In genomic region chr20:25195014-25195961, GRCh38 we compare ENCODE assay signal across 8 cellular contexts. TPM values are rescaled to one million over a fixed set of nuclear protein-coding genes. Genes with fewer than 3 reads are reported as not detected.
A peak's percentile ranks its signal among the peaks of the same experiment; 100 is the strongest.
DNase-seq lines count a peak whose midpoint lies in the region; ATAC-seq, FAIRE-seq and TF ChIP-seq lines count a peak whose summit lies in the region.

TSS of gene ENTPD6 (plus strand) at chr20:25195712. CDS start at chr20:25206537, 10,825 bp downstream.

- WGBS in pancreas, 2 donors = 7 to 17% methylated on average over 31 to 75 of the region's 75 CpGs
- WGBS in thyroid gland, 2 donors = 17 to 21% methylated on average over 24 to 26 of the region's 75 CpGs

- H3K4me3 ChIP-seq in pancreas (peak within 1 kb of the TSS; percentile 75 to 99 (median 94)), thyroid gland (replicated peaks in 1 of 3) (peak within 1 kb of the TSS; percentile 83 to 90 (median 84))

- H3K36me3 ChIP-seq in pancreas = no peaks in the 10 kb centered on the region
- no peaks in the 10 kb centered on the region for H3K36me3 ChIP-seq in thyroid gland

- no peaks in the 10 kb centered on the region for H3K27me3 Mint-ChIP-seq in activated naive CD8-positive, alpha-beta T cell treated with anti-CD3 and anti-CD28 coated beads for 36 hours

- H3K36me3 Mint-ChIP-seq in activated naive CD8-positive, alpha-beta T cell treated with anti-CD3 and anti-CD28 coated beads for 36 hours = peaks cover 3% of the 10 kb centered on the region

- FAIRE-seq in pancreas (lab: Jason Lieb, UNC) = no peak

- H3K4me1 Mint-ChIP-seq in activated naive CD8-positive, alpha-beta T cell treated with anti-CD3 and anti-CD28 coated beads for 36 hours = peaks cover 29% of the 10 kb centered on the region

- no peak for TF ChIP-seq CTCF in pancreas (IDR thresholded peaks at IDR 0.05)
- peak in 3 of 6 experiments; percentile 17 to 27 (median 18) for TF ChIP-seq CTCF in thyroid gland (IDR thresholded peaks at IDR 0.05)

- DNase-seq in NCI-H1048 (lab: John Stamatoyannopoulos, UW) (peak; percentile 83), SKM-1 treated with dmso at 0.1 percent for 144 hours (lab: John Stamatoyannopoulos, UW; ENCODE audit: unreplicated experiment) (peak; percentile 62), head of caudate nucleus (peak; percentile 77 to 96 (median 92)), pancreas (peak; percentile 88 to 99 (median 94)), thyroid gland (peak; percentile 89 to 91)
- DNase-seq in activated naive CD8-positive, alpha-beta T cell treated with anti-CD3 and anti-CD28 coated beads for 36 hours = peak; percentile 94

- ATAC-seq in HG02610 (IDR thresholded peaks at IDR 0.05; ENCODE audit: unreplicated experiment) (peak; percentile 69), pancreas (peak; percentile 88 to 97 (median 96))

- no peaks in the 10 kb centered on the region for H3K9me3 ChIP-seq in pancreas
- H3K9me3 ChIP-seq in thyroid gland = no peaks in the 10 kb centered on the region

- H3K27ac ChIP-seq in pancreas (peak within 1 kb of the TSS; percentile 72 to 91 (median 88)), thyroid gland (peak within 1 kb of the TSS; percentile 73 to 94 (median 90))

- peak within 1 kb of the TSS; percentile 93 for H3K4me3 Mint-ChIP-seq in activated naive CD8-positive, alpha-beta T cell treated with anti-CD3 and anti-CD28 coated beads for 36 hours

- TF ChIP-seq POLR2A in GM10847 (IDR thresholded peaks at IDR 0.05; ENCODE audit: extremely low read depth, insufficient read length) (peak; percentile 73), thyroid gland (IDR thresholded peaks at IDR 0.05) (peak; percentile 49 to 89)

- H3K27ac Mint-ChIP-seq in activated naive CD8-positive, alpha-beta T cell treated with anti-CD3 and anti-CD28 coated beads for 36 hours = peak within 1 kb of the TSS; percentile 83

- H3K4me1 ChIP-seq in pancreas (peaks cover 6 to 18% (median 8%) of the 10 kb centered on the region in 3 donors), thyroid gland (peaks cover 13 to 15% of the 10 kb centered on the region in 2 donors)

- intact Hi-C loops in head of caudate nucleus (cut with DNase I) = loop anchor here (5.0 to 10.0 kb wide), 3 partner anchors 52 to 203 kb away; partner anchors contain the start of genes APMAP and PYGB
- intact Hi-C loops in pancreas (cut with DNase I) = loop anchor here in 1 of 3 donors (10.0 kb wide), 1 partner anchor 50 kb away; the partner anchor contains the start of gene PYGB
- intact Hi-C loops in thyroid gland (cut with DNase I) = loop anchor here (10.0 kb wide), 1 partner anchor 200 kb away; the partner anchor contains the start of gene ABHD12

- H3K9me3 Mint-ChIP-seq in activated naive CD8-positive, alpha-beta T cell treated with anti-CD3 and anti-CD28 coated beads for 36 hours = no peaks in the 10 kb centered on the region

- H3K27me3 ChIP-seq in pancreas = no peaks in the 10 kb centered on the region
- no peaks in the 10 kb centered on the region for H3K27me3 ChIP-seq in thyroid gland

RNA-seq across cellular contexts. Expression of gene ENTPD6, which starts in this region (rescaled TPM):
- 10 to 100 TPM; 35.2 to 40.2 TPM for total RNA-seq in activated naive CD8-positive, alpha-beta T cell treated with anti-CD3 and anti-CD28 coated beads for 36 hours
- total RNA-seq in pancreas = 10 to 100 TPM; 31.4 to 63.0 (median 41.6) TPM
- 10 to 100 TPM; 99.0 to 99.3 TPM for polyA plus RNA-seq in pancreas
- 10 to 100 TPM; 51.6 to 75.6 (median 64.9) TPM for total RNA-seq in thyroid gland

Comparison
In these comparisons a context has a peak if more than half of its experiments do, and no peak if none do; other contexts are left out.
1. Peak in every context shown above with its lines: DNase-seq, ATAC-seq, H3K4me3 ChIP-seq and H3K27ac ChIP-seq.